Comparison of ENCODE assay signal across 19 cellular contexts in genomic region chr5:125487231-125487630, GRCh38.
DNase-seq lines count a peak whose midpoint lies in the region; TF ChIP-seq lines count a peak whose summit lies in the region.
"Had no signal": no experiment of that assay in that cellular context is flagged by ENCODE, and none has a peak within 500 bp of the region (broad histone marks: within the 10 kb centered on the region; RNA-seq: fewer than 3 reads in every experiment).

No MANE protein-coding gene starts in this region.

- intact Hi-C loops in MCF 10A (cut with micrococcal nuclease), result loop anchor here (10.0 kb wide), 3 partner anchors 638 to 1048 kb away; partner anchors contain the start of gene ZNF608
- intact Hi-C loops in breast epithelium (cut with DNase I; ENCODE audit: low total_unique reads), result no loop called here
- intact Hi-C loops in sigmoid colon (cut with DNase I), result loop anchor here (10.0 kb wide), 1 partner anchor 582 kb away; no protein-coding TSS in a partner anchor

- H3K36me3 ChIP-seq in breast epithelium (no peaks in the 10 kb centered on the region), ectodermal cell (ENCODE audit: control insufficient read depth, insufficient read depth, low read length) (no peaks in the 10 kb centered on the region), urinary bladder (ENCODE audit: insufficient read depth) (no peaks in the 10 kb centered on the region), sigmoid colon (no peaks in the 10 kb centered on the region)
- H3K36me3 ChIP-seq: adrenal gland had no signal

- H3K4me1 Mint-ChIP-seq in MCF 10A (ENCODE audit: insufficient read depth, unreplicated experiment), result peaks cover 50% of the 10 kb centered on the region
- no peaks in the 10 kb centered on the region for H3K4me1 Mint-ChIP-seq in endothelial cell (ENCODE audit: unreplicated experiment)
- H3K4me1 Mint-ChIP-seq: activated T-helper 17 cell treated with anti-CD3 and anti-CD28 coated beads, Interleukin-2, amount 50 U/mL, for 72 hours; CD4-positive, CD25-positive, alpha-beta regulatory T cell had no signal

- TF ChIP-seq EP300 in sigmoid colon (IDR thresholded peaks at IDR 0.05), result no peak

- no TSS peak for BruUV-seq in MCF 10A (replicated peaks; lab: Mats Ljungman, UMichigan)

- TF ChIP-seq POLR2A in breast epithelium (IDR thresholded peaks at IDR 0.05) (no peak), sigmoid colon (IDR thresholded peaks at IDR 0.05) (no peak)

- POLR2A ChIA-PET in MCF 10A (lab: Yijun Ruan, JAX), result interaction anchor here (0.7 to 5.7 kb wide), 7 partner anchors 8 to 515 kb away, joined by 3 to 106 read pairs (median 4); no protein-coding TSS in a partner anchor

- DNase-seq in MCF 10A (ENCODE audit: unreplicated experiment), result no peak
- no peak for DNase-seq in breast epithelium (ENCODE audit: low spot score in 2 of 2)
- DNase-seq in midbrain (lab: John Stamatoyannopoulos, UW), result peak; percentile 51
- DNase-seq in sigmoid colon, result no peak
- no peak for DNase-seq in endothelial cell (ENCODE audit: low spot score)
- no peak for DNase-seq in SK-N-DZ (ENCODE audit: low spot score)
- DNase-seq: activated CD8-positive, alpha-beta memory T cell treated with anti-CD3 and anti-CD28 coated beads for 24 hours; adrenal gland; CD4-positive, CD25-positive, alpha-beta regulatory T cell; DND-41; GOT3; NCI-H1694; NCI-H510A; stimulated activated CD4-positive, alpha-beta T cell treated with anti-CD3 and anti-CD28 coated beads, Interleukin-4, amount 100 ng/mL, for 4 hours; SW 1271 had no signal

- H3K36me3 Mint-ChIP-seq in MCF 10A (ENCODE audit: insufficient read depth, unreplicated experiment), result no peaks in the 10 kb centered on the region
- H3K36me3 Mint-ChIP-seq in endothelial cell (ENCODE audit: low read depth, unreplicated experiment), result no peaks in the 10 kb centered on the region
- H3K36me3 Mint-ChIP-seq: CD4-positive, CD25-positive, alpha-beta regulatory T cell; type B pancreatic cell had no signal

- WGBS in ectodermal cell, 2 experiments, result 85 to 88% methylated on average over 3 of the region's 3 CpGs
- 77% methylated on average over 3 of the region's 3 CpGs for WGBS in urinary bladder
- 85 to 89% methylated on average over 3 of the region's 3 CpGs for WGBS in sigmoid colon, 2 donors

- H3K4me1 ChIP-seq in breast epithelium (peaks cover 0 to 3% of the 10 kb centered on the region in 2 donors), ectodermal cell (ENCODE audit: control insufficient read depth, insufficient read depth, low read length) (peaks cover 29% of the 10 kb centered on the region), urinary bladder (ENCODE audit: insufficient read depth) (no peaks in the 10 kb centered on the region), sigmoid colon (peaks cover 0 to 49% (median 33%) of the 10 kb centered on the region in 4 donors)

- H3K27me3 Mint-ChIP-seq in MCF 10A (ENCODE audit: insufficient read depth, unreplicated experiment) (no peaks in the 10 kb centered on the region), endothelial cell (ENCODE audit: unreplicated experiment) (no peaks in the 10 kb centered on the region)
- H3K27me3 Mint-ChIP-seq: activated T-helper 17 cell treated with anti-CD3 and anti-CD28 coated beads, Interleukin-2, amount 50 U/mL, for 72 hours; CD4-positive, CD25-positive, alpha-beta regulatory T cell; type B pancreatic cell had no signal

- H3K27ac ChIP-seq in breast epithelium, result no peak overlapping the region
- H3K27ac ChIP-seq in ectodermal cell (ENCODE audit: insufficient read depth, low read depth, low read length, poor library complexity, severe bottlenecking), result peak overlapping the region; percentile 76
- peak overlapping the region; percentile 10 for H3K27ac ChIP-seq in urinary bladder (ENCODE audit: low read depth)
- H3K27ac ChIP-seq in sigmoid colon, result no peak overlapping the region
- H3K27ac ChIP-seq: adrenal gland had no signal

- peak overlapping the region; percentile 30 for H3K4me3 Mint-ChIP-seq in MCF 10A (ENCODE audit: unreplicated experiment)
- H3K4me3 Mint-ChIP-seq in endothelial cell (ENCODE audit: unreplicated experiment), result no peak overlapping the region
- H3K4me3 Mint-ChIP-seq: activated T-helper 17 cell treated with anti-CD3 and anti-CD28 coated beads, Interleukin-2, amount 50 U/mL, for 72 hours; CD4-positive, CD25-positive, alpha-beta regulatory T cell; type B pancreatic cell had no signal

- H3K27ac Mint-ChIP-seq in MCF 10A (ENCODE audit: low read depth, unreplicated experiment), result peak overlapping the region; percentile 84
- H3K27ac Mint-ChIP-seq in endothelial cell (ENCODE audit: unreplicated experiment), result no peak overlapping the region
- H3K27ac Mint-ChIP-seq: activated T-helper 17 cell treated with anti-CD3 and anti-CD28 coated beads, Interleukin-2, amount 50 U/mL, for 72 hours; CD4-positive, CD25-positive, alpha-beta regulatory T cell; type B pancreatic cell had no signal

- CTCF ChIA-PET in MCF 10A (lab: Yijun Ruan, JAX), result no interaction called here

- no peak overlapping the region for H3K4me3 ChIP-seq in breast epithelium
- H3K4me3 ChIP-seq in ectodermal cell (ENCODE audit: insufficient read depth, low read depth, low read length), result no peak overlapping the region
- H3K4me3 ChIP-seq in urinary bladder (ENCODE audit: low read depth, low read length), result no peak overlapping the region
- no peak overlapping the region for H3K4me3 ChIP-seq in sigmoid colon
- H3K4me3 ChIP-seq: adrenal gland had no signal

- no peaks in the 10 kb centered on the region for H3K9me3 ChIP-seq in breast epithelium
- no peaks in the 10 kb centered on the region for H3K9me3 ChIP-seq in ectodermal cell (ENCODE audit: control insufficient read depth, low read length)
- H3K9me3 ChIP-seq in sigmoid colon, result no peaks in the 10 kb centered on the region

- TF ChIP-seq CTCF in MCF 10A (IDR thresholded peaks at IDR 0.05; ENCODE audit: unreplicated experiment), result no peak
- no peak for TF ChIP-seq CTCF in breast epithelium (IDR thresholded peaks at IDR 0.05)
- no peak for TF ChIP-seq CTCF in sigmoid colon (IDR thresholded peaks at IDR 0.05)
- TF ChIP-seq CTCF in endothelial cell (IDR thresholded peaks at IDR 0.05; ENCODE audit: unreplicated experiment), result no peak

- H3K9me3 Mint-ChIP-seq in MCF 10A (ENCODE audit: unreplicated experiment) (no peaks in the 10 kb centered on the region), endothelial cell (ENCODE audit: unreplicated experiment) (no peaks in the 10 kb centered on the region)
- H3K9me3 Mint-ChIP-seq: type B pancreatic cell had no signal

- H3K27me3 ChIP-seq in breast epithelium (no peaks in the 10 kb centered on the region), ectodermal cell (ENCODE audit: control insufficient read depth, insufficient read depth, low read length, poor library complexity, severe bottlenecking) (no peaks in the 10 kb centered on the region), sigmoid colon (no peaks in the 10 kb centered on the region)
- H3K27me3 ChIP-seq: adrenal gland had no signal

Comparison
In these comparisons a context has a peak if more than half of its experiments do, and no peak if none do; other contexts are left out.
1. H3K27ac ChIP-seq: peak in ectodermal cell (single experiment) and urinary bladder (single experiment); none in breast epithelium (0 of 2) and sigmoid colon (0 of 4).